ENCODE assay signal across 12 cellular contexts in the genomic region with DNA sequence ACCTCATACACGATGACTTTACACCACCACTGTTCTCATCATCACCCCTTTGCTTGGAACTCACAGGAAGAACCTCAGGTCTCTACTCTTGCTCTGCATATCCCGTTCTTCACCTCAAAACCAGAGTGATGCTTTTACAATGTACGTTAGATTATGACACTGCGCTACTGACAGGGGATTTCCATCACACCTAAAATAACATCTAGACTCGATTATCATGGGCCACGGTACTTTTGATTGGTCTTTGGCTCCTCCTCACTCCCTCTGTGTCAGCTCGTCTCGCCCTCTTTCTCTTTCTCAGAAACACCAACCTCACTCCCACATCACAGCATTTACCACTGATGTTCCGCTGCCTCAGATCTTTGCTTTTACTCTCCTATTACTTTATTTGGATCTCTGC.
DNase-seq lines count a peak whose midpoint lies in the region; ATAC-seq and TF ChIP-seq lines count a peak whose summit lies in the region.
"Had no signal": no experiment of that assay in that cellular context is flagged by ENCODE, and none has a peak within 500 bp of the region (broad histone marks: within the 10 kb centered on the region; RNA-seq: fewer than 3 reads in every experiment).

No MANE protein-coding gene starts in this region.

- TF ChIP-seq CTCF in GM20000 (IDR thresholded peaks at IDR 0.05; ENCODE audit: extremely low read depth, missing control alignments) (no peak), RWPE1 (conservative IDR thresholded peaks at IDR 0.05; ENCODE audit: low read depth) (no peak)

- CTCF ChIA-PET in RWPE1 (lab: Yijun Ruan, JAX), result no interaction called here

- POLR2A ChIA-PET in RWPE1 (lab: Yijun Ruan, JAX; ENCODE audit: low non-redundant PET), result no interaction called here

- peak; percentile 12 for DNase-seq in GM20000 (ENCODE audit: low spot score)
- DNase-seq in central memory CD4-positive, alpha-beta T cell, result peak; percentile 10
- DNase-seq in substantia nigra (lab: John Stamatoyannopoulos, UW), result no peak
- DNase-seq in RWPE1 (ENCODE audit: low spot score), result no peak
- no peak for DNase-seq in NCI-H1048 (lab: John Stamatoyannopoulos, UW)
- DNase-seq: activated CD4-positive, alpha-beta T cell treated with anti-CD3 and anti-CD28 coated beads for 48 hours; heart left ventricle; left colon; natural killer cell had no signal

- ATAC-seq in GM18520 (IDR thresholded peaks at IDR 0.05; ENCODE audit: unreplicated experiment) (peak; percentile 75), HG03432 (IDR thresholded peaks at IDR 0.05; ENCODE audit: unreplicated experiment) (peak; percentile 86)
- ATAC-seq: heart left ventricle, left colon had no signal

- no peak overlapping the region for H3K27ac ChIP-seq in substantia nigra (ENCODE audit: low read depth, low read length, poor library complexity, severe bottlenecking)
- no peak overlapping the region for H3K27ac ChIP-seq in RWPE1
- H3K27ac ChIP-seq: cardiac muscle cell, heart left ventricle had no signal

Comparison
In these comparisons a context has a peak if more than half of its experiments do, and no peak if none do; other contexts are left out.
1. DNase-seq: peak in GM20000 (single experiment) and central memory CD4-positive, alpha-beta T cell (single experiment); none in substantia nigra (0 of 49), RWPE1 (single experiment) and NCI-H1048 (single experiment).